Comparison of ENCODE assay signal across 13 cellular contexts in the genomic region with DNA sequence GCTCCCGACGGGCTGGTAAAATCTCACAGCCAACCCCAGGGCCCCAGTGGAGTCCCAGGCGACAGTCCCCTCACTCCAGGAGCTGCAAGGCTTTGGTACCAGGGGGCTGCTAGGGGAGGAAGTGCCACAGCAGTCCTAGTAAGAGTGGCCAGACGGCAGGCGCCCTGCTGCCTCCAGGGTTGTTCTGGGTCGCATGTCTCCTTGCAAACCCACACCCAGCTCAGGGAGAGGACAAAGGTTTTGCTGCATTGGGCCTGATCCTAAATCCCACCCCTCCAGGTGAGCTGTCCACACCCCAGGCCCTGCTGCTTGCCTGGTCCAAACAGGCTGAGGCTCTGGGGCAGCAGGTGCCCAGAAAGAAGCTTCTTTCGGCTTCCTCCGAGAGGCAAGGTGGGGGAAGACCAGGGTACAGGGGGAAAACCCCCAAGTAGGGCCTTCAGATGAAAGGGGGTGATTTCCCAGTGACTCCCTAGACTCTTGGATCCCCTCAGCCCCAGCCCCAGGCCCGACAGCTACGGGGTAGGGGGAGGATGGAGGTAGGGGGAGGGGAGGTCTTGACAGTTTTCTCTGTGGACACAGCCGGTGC. TPM values are rescaled to one million over a fixed set of nuclear protein-coding genes. Genes with fewer than 3 reads are reported as not detected.
A peak's percentile ranks its signal among the peaks of the same experiment; 100 is the strongest.
DNase-seq lines count a peak whose midpoint lies in the region; ATAC-seq, FAIRE-seq and TF ChIP-seq lines count a peak whose summit lies in the region.
"Had no signal": no experiment of that assay in that cellular context is flagged by ENCODE, and none has a peak within 500 bp of the region (broad histone marks: within the 10 kb centered on the region; RNA-seq: fewer than 3 reads in every experiment).

No MANE protein-coding gene starts in this region.

- TF ChIP-seq EP300 in K562 (IDR thresholded peaks at IDR 0.05; ENCODE audit: low read length): no peak

- ATAC-seq in HG02759 (IDR thresholded peaks at IDR 0.05; ENCODE audit: unreplicated experiment): peak; percentile 60
- peak; percentile 16; the same call in 1 of the 3 replicates for ATAC-seq in K562

- no peak for TF ChIP-seq POLR2A in GM12892 (IDR thresholded peaks at IDR 0.05; ENCODE audit: low read depth, low read length)
- no peak for TF ChIP-seq POLR2A in K562 (conservative IDR thresholded peaks at IDR 0.05)

- H3K4me3 ChIP-seq in BLaER1 treated with 17β-estradiol and CSF1 and Interleukin-3, amounts not matched to agents 10 nM and 100 nM: no peak overlapping the region
- H3K4me3 ChIP-seq in K562: no peak overlapping the region
- H3K4me3 ChIP-seq in mesendoderm (ENCODE audit: low read length): no peak overlapping the region

- TF ChIP-seq CTCF in K562 (IDR thresholded peaks at IDR 0.05 in 2 of 3, conservative IDR thresholded peaks at IDR 0.05 in 1 of 3; ENCODE audit: insufficient read depth in 2 of 3, low read depth in 1 of 3, low read length in 3 of 3): no peak

- no peak overlapping the region for H3K27ac ChIP-seq in BLaER1 treated with 17β-estradiol and CSF1 and Interleukin-3, amounts not matched to agents 10 nM and 100 nM
- no peak overlapping the region for H3K27ac ChIP-seq in K562 (ENCODE audit: extremely low read depth, low read depth, low read length)
- H3K27ac ChIP-seq in mesendoderm (ENCODE audit: low read depth, low read length): no peak overlapping the region

- no TSS peak for BruUV-seq in K562 (replicated peaks; lab: Mats Ljungman, UMichigan)

- H2BK120ac ChIP-seq in mesendoderm (ENCODE audit: low read depth, low read length): no peak overlapping the region

- in situ Hi-C loops in K562 (cut with MboI): loop anchor here (5.0 kb wide), 1 partner anchor 57 kb away; no protein-coding TSS in a partner anchor

- no peak overlapping the region for H2AFZ ChIP-seq in K562 (ENCODE audit: low read depth, low read length)

- H3K9me3 ChIP-seq in BLaER1 treated with 17β-estradiol and CSF1 and Interleukin-3, amounts not matched to agents 10 nM and 100 nM (replicated peaks in 1 of 11): no peaks in the 10 kb centered on the region
- no peaks in the 10 kb centered on the region; the same call in 1 of the 2 replicates for H3K9me3 ChIP-seq in K562 (replicated peaks; ENCODE audit: control insufficient read depth, insufficient read depth, low read depth, low read length)

- no peak overlapping the region for H4K8ac ChIP-seq in mesendoderm (ENCODE audit: low read depth, low read length)

- FAIRE-seq in GM12892 (lab: Jason Lieb, UNC) (peak; percentile 81), K562 (lab: Jason Lieb, UNC) (no peak)
- FAIRE-seq: RCC 7860 had no signal

- H3K27me3 ChIP-seq in BLaER1 treated with 17β-estradiol and CSF1 and Interleukin-3, amounts not matched to agents 10 nM and 100 nM: peaks cover 49 to 91% (median 74%) of the 10 kb centered on the region in 11 experiments
- H3K27me3 ChIP-seq in K562 (ENCODE audit: control insufficient read depth in 2 of 2, insufficient read depth in 2 of 2, low read length in 2 of 2): peaks cover 61 to 79% of the 10 kb centered on the region in 2 experiments
- peaks cover 13% of the 10 kb centered on the region for H3K27me3 ChIP-seq in mesendoderm (ENCODE audit: insufficient read depth, low read length, poor library complexity)

- H3K18ac ChIP-seq in mesendoderm (ENCODE audit: low read length): no peak overlapping the region

- H2AK5ac ChIP-seq in mesendoderm (ENCODE audit: low read length): no peak overlapping the region

- no peak for DNase-seq in GM12892 (ENCODE audit: insufficient read length)
- DNase-seq in K562 (ENCODE audit: extremely low read depth in 1 of 4, low spot score in 3 of 4): no peak
- DNase-seq in NCI-H226: no peak
- no peak for DNase-seq in COR-L47 (lab: John Stamatoyannopoulos, UW)
- no peak for DNase-seq in mesendoderm
- no peak for DNase-seq in NCI-H510A (lab: John Stamatoyannopoulos, UW)
- DNase-seq: activated CD4-positive, alpha-beta T cell treated with anti-CD3 and anti-CD28 coated beads, Interleukin-2, amount 50 U/mL, for 4 hours; nucleus accumbens; stimulated activated CD4-positive, alpha-beta T cell treated with anti-CD3 and anti-CD28 coated beads, Interleukin-4, amount 100 ng/mL, for 4 hours; trophoblast cell had no signal

- peaks cover 0 to 17% (median 0%) of the 10 kb centered on the region in 11 experiments; a peak in 6 of 22 replicates for H4K20me1 ChIP-seq in BLaER1 treated with 17β-estradiol and CSF1 and Interleukin-3, amounts not matched to agents 10 nM and 100 nM
- H4K20me1 ChIP-seq in K562 (replicated peaks; ENCODE audit: control insufficient read depth, insufficient read depth, low read length): peaks cover 11% of the 10 kb centered on the region; the same call in 1 of the 2 replicates

- peaks cover 17 to 34% (median 29%) of the 10 kb centered on the region in 10 experiments for H3K4me1 ChIP-seq in BLaER1 treated with 17β-estradiol and CSF1 and Interleukin-3, amounts not matched to agents 10 nM and 100 nM
- H3K4me1 ChIP-seq in K562 (replicated peaks in 1 of 2; ENCODE audit: control insufficient read depth in 2 of 2, insufficient read depth in 2 of 2, low read length in 2 of 2): peaks cover 0 to 35% of the 10 kb centered on the region in 2 experiments; a peak in 2 of 5 replicates
- H3K4me1 ChIP-seq in mesendoderm (ENCODE audit: control insufficient read depth, low read depth, low read length): peaks cover 8% of the 10 kb centered on the region

- intact Hi-C loops in K562 (cut with micrococcal nuclease): no loop called here

- H3K56ac ChIP-seq in mesendoderm (ENCODE audit: low read length): no peak overlapping the region

- H2BK5ac ChIP-seq in mesendoderm (ENCODE audit: low read length): no peak overlapping the region

- no peaks in the 10 kb centered on the region for H3K79me1 ChIP-seq in mesendoderm (ENCODE audit: low read length)

- H3K9ac ChIP-seq in BLaER1 treated with 17β-estradiol and CSF1 and Interleukin-3, amounts not matched to agents 10 nM and 100 nM: no peak overlapping the region
- H3K9ac ChIP-seq in K562 (ENCODE audit: insufficient read depth in 1 of 2, low read depth in 2 of 2, low read length in 2 of 2): no peak overlapping the region
- no peak overlapping the region for H3K9ac ChIP-seq in mesendoderm (ENCODE audit: low read length)

- POLR2A ChIA-PET in K562 (lab: Yijun Ruan, JAX): interaction anchor here (0.7 to 1.7 kb wide), 3 partner anchors 8 to 180 kb away, joined by 3 to 5 read pairs (median 3); a partner anchor contains a TSS

- no peaks in the 10 kb centered on the region for H3K36me3 ChIP-seq in BLaER1 treated with 17β-estradiol and CSF1 and Interleukin-3, amounts not matched to agents 10 nM and 100 nM
- H3K36me3 ChIP-seq in K562 (ENCODE audit: control insufficient read depth, insufficient read depth, low read length) (no peaks in the 10 kb centered on the region), mesendoderm (ENCODE audit: control insufficient read depth, insufficient read depth, low read length) (no peaks in the 10 kb centered on the region)

- no peak overlapping the region for H4K5ac ChIP-seq in mesendoderm (ENCODE audit: low read length)

- no peaks in the 10 kb centered on the region for H3K9me1 ChIP-seq in K562 (ENCODE audit: control insufficient read depth, insufficient read depth, low read length)

- H3K4me2 ChIP-seq in BLaER1 treated with 17β-estradiol and CSF1 and Interleukin-3, amounts not matched to agents 10 nM and 100 nM: peak overlapping the region in 6 of 11 experiments; percentile 5 to 40 (median 31); a peak in 7 of 22 replicates
- H3K4me2 ChIP-seq in K562 (ENCODE audit: insufficient read depth, low read length) (no peak overlapping the region), mesendoderm (ENCODE audit: low read length) (no peak overlapping the region)

- TF ChIP-seq RAD21 in K562 (CRISPR knock-in tag; conservative IDR thresholded peaks at IDR 0.05 in 1 of 2, IDR thresholded peaks at IDR 0.05 in 1 of 2): no peak

- no peak overlapping the region for H3K23ac ChIP-seq in mesendoderm (ENCODE audit: low read length)

- CTCF ChIA-PET in K562 (lab: Yijun Ruan, JAX; ENCODE audit: low intra/inter-chr PET ratio): no interaction called here

- WGBS in K562 (ENCODE audit: insufficient coverage, low coverage, missing lambda C conversion rate): 1% methylated on average over 10 of the region's 11 CpGs
- no CpG with 5 or more reads among the region's 11 CpGs for WGBS in mesendoderm (ENCODE audit: extremely low coverage, insufficient coverage, low lambda C conversion rate)

- H2BK15ac ChIP-seq in mesendoderm (replicated peaks; ENCODE audit: low read depth): no peak overlapping the region

- H3K79me2 ChIP-seq in K562 (ENCODE audit: control insufficient read depth, insufficient read depth, low read length) (no peaks in the 10 kb centered on the region), mesendoderm (ENCODE audit: control insufficient read depth, insufficient read depth, low read length) (no peaks in the 10 kb centered on the region)

- no peak overlapping the region for H3K4ac ChIP-seq in mesendoderm (ENCODE audit: low read depth, low read length)

RNA-seq across cellular contexts. Expression of a gene that starts 4.2 kb away (rescaled TPM):
- polyA plus RNA-seq in GM12892 (2012; ENCODE audit: missing spikeins): 3.1 TPM
- total RNA-seq in K562 (2011; cell fraction: chromatin; rRNA removed; ENCODE audit: low replicate concordance): 0.19 and 2.1 TPM in 2 replicates
- total RNA-seq in K562 (2011; cell fraction: nucleolus; rRNA removed): 0.79 and 1.3 TPM in 2 replicates
- total RNA-seq in K562 (2011; cell fraction: nucleoplasm; rRNA removed): 0.73 and 0.84 TPM in 2 replicates
- total RNA-seq in K562 (2014; rRNA removed): 0.09 TPM in 1 of 2 replicates, not detected in the other
- total RNA-seq in K562 (2014; rRNA removed; fragmentation: Illumina TruSeq; extraction: Trizol): not detected in 2 replicates
- total RNA-seq in K562 (2015; rRNA removed; fragmentation: Illumina TruSeq; extraction: Trizol): 0.15 TPM in 1 of 2 replicates, not detected in the other
- total RNA-seq in K562 (2021): 0.16 TPM in 1 of 2 replicates, not detected in the other
- 0.07 and 0.09 TPM in 2 replicates for polyA plus RNA-seq in K562 (2011; rRNA removed)
- polyA plus RNA-seq in K562 (2011; cell fraction: cytosol; rRNA removed): 0.15 TPM in 1 of 2 replicates, not detected in the other
- 0.86 and 1.5 TPM in 2 replicates for polyA plus RNA-seq in K562 (2011; cell fraction: nucleus; rRNA removed)
- 0.34 and 3.9 TPM in 2 replicates for polyA plus RNA-seq in K562 (2012)
- polyA plus RNA-seq in K562 (2014; fragmentation: Illumina TruSeq; extraction: Trizol): not detected in 2 replicates
- under 1 TPM; 0.06 to 0.17 TPM for polyA plus RNA-seq in K562 (2014; fragmentation: Nextera tagmentation; extraction: Ambion mirVana)
- polyA plus RNA-seq in K562 (2014; rRNA removed): 0.09 and 0.15 TPM in 2 replicates
- polyA minus RNA-seq in K562 (2011; rRNA and poly(A)+ RNA removed): 0.11 TPM in 1 of 2 replicates, not detected in the other
- not detected in 2 replicates for polyA minus RNA-seq in K562 (2011; cell fraction: cytosol; rRNA and poly(A)+ RNA removed)
- 0.54 and 0.67 TPM in 2 replicates for polyA minus RNA-seq in K562 (2011; cell fraction: nucleus; rRNA and poly(A)+ RNA removed)
- polyA plus RNA-seq in mesendoderm (2013, experiment 1 of 2): 0.74 TPM
- 0.84 TPM for polyA plus RNA-seq in mesendoderm (2013, experiment 2 of 2)

RNA-seq across cellular contexts. Expression of a gene that starts 23.1 kb away (rescaled TPM):
- polyA plus RNA-seq in GM12892 (2012; ENCODE audit: missing spikeins): 52.9 TPM
- total RNA-seq in K562 (2011; cell fraction: chromatin; rRNA removed; ENCODE audit: low replicate concordance): not detected in 2 replicates
- not detected in 2 replicates for total RNA-seq in K562 (2011; cell fraction: nucleolus; rRNA removed)
- total RNA-seq in K562 (2011; cell fraction: nucleoplasm; rRNA removed): not detected in 2 replicates
- total RNA-seq in K562 (2014; rRNA removed): not detected in 2 replicates
- total RNA-seq in K562 (2014; rRNA removed; fragmentation: Illumina TruSeq; extraction: Trizol): not detected in 2 replicates
- total RNA-seq in K562 (2015; rRNA removed; fragmentation: Illumina TruSeq; extraction: Trizol): not detected in 2 replicates
- 0.04 and 0.20 TPM in 2 replicates for total RNA-seq in K562 (2021)
- not detected in 2 replicates for polyA plus RNA-seq in K562 (2011; rRNA removed)
- polyA plus RNA-seq in K562 (2011; cell fraction: cytosol; rRNA removed): not detected in 2 replicates
- 0.08 and 0.09 TPM in 2 replicates for polyA plus RNA-seq in K562 (2011; cell fraction: nucleus; rRNA removed)
- 0.10 TPM in 1 of 2 replicates, not detected in the other for polyA plus RNA-seq in K562 (2012)
- polyA plus RNA-seq in K562 (2014; fragmentation: Illumina TruSeq; extraction: Trizol): not detected in 2 replicates
- polyA plus RNA-seq in K562 (2014; fragmentation: Nextera tagmentation; extraction: Ambion mirVana): not detected
- polyA plus RNA-seq in K562 (2014; rRNA removed): not detected in 2 replicates
- not detected in 2 replicates for polyA minus RNA-seq in K562 (2011; rRNA and poly(A)+ RNA removed)
- not detected in 2 replicates for polyA minus RNA-seq in K562 (2011; cell fraction: cytosol; rRNA and poly(A)+ RNA removed)
- not detected in 2 replicates for polyA minus RNA-seq in K562 (2011; cell fraction: nucleus; rRNA and poly(A)+ RNA removed)
- polyA plus RNA-seq in mesendoderm (2013, experiment 1 of 2): 0.07 TPM
- 0.06 TPM for polyA plus RNA-seq in mesendoderm (2013, experiment 2 of 2)

RNA-seq across cellular contexts. Expression of a gene that starts 52.0 kb away (rescaled TPM):
- 260 TPM for polyA plus RNA-seq in GM12892 (2012; ENCODE audit: missing spikeins)
- total RNA-seq in K562 (2011; cell fraction: chromatin; rRNA removed; ENCODE audit: low replicate concordance): 21.6 and 54.5 TPM in 2 replicates
- total RNA-seq in K562 (2011; cell fraction: nucleolus; rRNA removed): 72.7 and 74.7 TPM in 2 replicates
- total RNA-seq in K562 (2011; cell fraction: nucleoplasm; rRNA removed): 70.9 and 89.2 TPM in 2 replicates
- 265 and 341 TPM in 2 replicates for total RNA-seq in K562 (2014; rRNA removed)
- 174 and 206 TPM in 2 replicates for total RNA-seq in K562 (2014; rRNA removed; fragmentation: Illumina TruSeq; extraction: Trizol)
- 332 and 336 TPM in 2 replicates for total RNA-seq in K562 (2015; rRNA removed; fragmentation: Illumina TruSeq; extraction: Trizol)
- total RNA-seq in K562 (2021): 378 and 393 TPM in 2 replicates
- 507 and 542 TPM in 2 replicates for polyA plus RNA-seq in K562 (2011; rRNA removed)
- polyA plus RNA-seq in K562 (2011; cell fraction: cytosol; rRNA removed): 869 and 1,641 TPM in 2 replicates
- polyA plus RNA-seq in K562 (2011; cell fraction: nucleus; rRNA removed): 256 and 267 TPM in 2 replicates
- 454 and 820 TPM in 2 replicates for polyA plus RNA-seq in K562 (2012)
- polyA plus RNA-seq in K562 (2014; fragmentation: Illumina TruSeq; extraction: Trizol): 604 and 714 TPM in 2 replicates
- 1,000 to 10,000 TPM in 1 of 2 experiments, 100 to 1,000 TPM in 1; 733 to 1,123 TPM for polyA plus RNA-seq in K562 (2014; fragmentation: Nextera tagmentation; extraction: Ambion mirVana)
- polyA plus RNA-seq in K562 (2014; rRNA removed): 568 and 645 TPM in 2 replicates
- polyA minus RNA-seq in K562 (2011; rRNA and poly(A)+ RNA removed): 83.2 and 101 TPM in 2 replicates
- polyA minus RNA-seq in K562 (2011; cell fraction: cytosol; rRNA and poly(A)+ RNA removed): 93.9 and 97.2 TPM in 2 replicates
- polyA minus RNA-seq in K562 (2011; cell fraction: nucleus; rRNA and poly(A)+ RNA removed): 35.3 and 68.5 TPM in 2 replicates
- 141 TPM for polyA plus RNA-seq in mesendoderm (2013, experiment 1 of 2)
- 142 TPM for polyA plus RNA-seq in mesendoderm (2013, experiment 2 of 2)

Comparison
In these comparisons a context has a peak if more than half of its experiments do, and no peak if none do; other contexts are left out.
1. H3K4me2 ChIP-seq: peak in BLaER1 treated with 17β-estradiol and CSF1 and Interleukin-3, amounts not matched to agents 10 nM and 100 nM (6 of 11); none in K562 (single experiment) and mesendoderm (single experiment).